In the genomic region with DNA sequence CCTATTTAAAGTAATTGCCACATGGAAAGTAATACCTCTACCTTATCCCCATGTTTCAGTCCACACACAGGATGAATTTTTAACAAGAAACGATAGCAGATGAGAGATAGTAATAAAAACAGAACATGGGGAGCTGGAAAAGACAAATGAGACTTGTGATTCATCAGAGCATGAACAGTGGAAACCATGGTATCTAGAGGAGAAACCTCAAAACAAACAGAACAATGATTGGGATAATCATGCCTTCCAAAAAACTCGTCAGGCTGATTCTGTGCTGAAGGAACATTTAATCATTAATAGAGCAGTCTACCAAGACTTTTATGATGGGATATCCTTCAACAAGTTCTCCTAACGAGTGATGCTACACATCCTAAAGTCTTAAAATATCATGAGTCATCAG, we compare ENCODE assay signal across 18 cellular contexts.
A peak's percentile ranks its signal among the peaks of the same experiment; 100 is the strongest.
DNase-seq lines count a peak whose midpoint lies in the region; ATAC-seq and TF ChIP-seq lines count a peak whose summit lies in the region.
"Had no signal": no experiment of that assay in that cellular context is flagged by ENCODE, and none has a peak within 500 bp of the region (broad histone marks: within the 10 kb centered on the region; RNA-seq: fewer than 3 reads in every experiment).

No MANE protein-coding gene starts in this region.

- ATAC-seq in GM21717 (IDR thresholded peaks at IDR 0.05; ENCODE audit: unreplicated experiment), result no peak
- ATAC-seq in HG03342 (IDR thresholded peaks at IDR 0.05; ENCODE audit: unreplicated experiment), result no peak
- ATAC-seq: A549, GM23338 had no signal

- in situ Hi-C loops in astrocyte of the spinal cord (cut with HindIII; ENCODE audit: low sequenced_read_pairs), result no loop called here

- no peak for TF ChIP-seq CTCF in astrocyte of the spinal cord (IDR thresholded peaks at IDR 0.05; ENCODE audit: low read depth, low read length)

- DNase-seq in A172 (ENCODE audit: low spot score) (peak; percentile 1), HT-29 (ENCODE audit: low spot score) (peak; percentile 1), astrocyte of the spinal cord (ENCODE audit: low read depth, low spot score) (peak; percentile 3), glomerular visceral epithelial cell (ENCODE audit: extremely low spot score) (peak; percentile 79), iPS-NIHi7 (ENCODE audit: extremely low spot score) (no peak), NOMO-1 treated with DMSO at 0.1 percent for 48 hours (lab: John Stamatoyannopoulos, UW; ENCODE audit: unreplicated experiment) (no peak)
- DNase-seq: BE2C, DMS79 treated with DMSO at 0.1 percent for 48 hours, NCI-H1417, NCI-H187, NCI-H345, OCI-M1, SHP77 had no signal

- H3K4me3 ChIP-seq in astrocyte of the spinal cord (ENCODE audit: low read depth, low read length), result no peak overlapping the region
- H3K4me3 ChIP-seq: A549, GM23338, HAP-1 had no signal

Comparison
In these comparisons a context has a peak if more than half of its experiments do, and no peak if none do; other contexts are left out.
1. DNase-seq: peak in A172 (single experiment), HT-29 (single experiment), astrocyte of the spinal cord (single experiment) and glomerular visceral epithelial cell (single experiment); none in iPS-NIHi7 (single experiment) and NOMO-1 treated with DMSO at 0.1 percent for 48 hours (single experiment).